Comparison of ENCODE assay signal across 8 cellular contexts in genomic region chr4:87103691-87104187, GRCh38.
DNase-seq lines count a peak whose midpoint lies in the region; TF ChIP-seq lines count a peak whose summit lies in the region.

No MANE protein-coding gene starts in this region.

- H3K27me3 ChIP-seq in esophagus muscularis mucosa: no peaks in the 10 kb centered on the region

- no peak for TF ChIP-seq CTCF in Calu3 (IDR thresholded peaks at IDR 0.05; ENCODE audit: unreplicated experiment)
- TF ChIP-seq CTCF in esophagus muscularis mucosa (IDR thresholded peaks at IDR 0.05): no peak

- no peak for TF ChIP-seq POLR2A in esophagus muscularis mucosa (IDR thresholded peaks at IDR 0.05; ENCODE audit: low read depth)

- 43% methylated on average over 2 of the region's 2 CpGs for WGBS in esophagus muscularis mucosa

- no peaks in the 10 kb centered on the region for H3K9me3 ChIP-seq in SK-N-MC (ENCODE audit: low read depth, low read length)
- no peaks in the 10 kb centered on the region for H3K9me3 ChIP-seq in esophagus muscularis mucosa

- peaks cover 43 to 68% (median 57%) of the 10 kb centered on the region in 4 donors for H3K4me1 ChIP-seq in esophagus muscularis mucosa

- intact Hi-C loops in Calu3 (cut with micrococcal nuclease; ENCODE audit: unreplicated experiment): no loop called here
- intact Hi-C loops in esophagus muscularis mucosa (cut with DNase I): no loop called here

- no peak overlapping the region for H3K9ac ChIP-seq in SK-N-MC (ENCODE audit: insufficient read length)

- no peaks in the 10 kb centered on the region for H3K4me1 Mint-ChIP-seq in Calu3 (ENCODE audit: low read depth, unreplicated experiment)

- H3K27ac ChIP-seq in SK-N-MC (peak overlapping the region; percentile 61), esophagus muscularis mucosa (replicated peaks in 1 of 4) (peak overlapping the region; percentile 58 to 80 (median 68)), caudate nucleus (ENCODE audit: low read depth, low read length) (no peak overlapping the region)

- H3K36me3 ChIP-seq in SK-N-MC (ENCODE audit: insufficient read depth, low read length): no peaks in the 10 kb centered on the region; the same call in none of the 2 replicates
- peaks cover 0 to 42% (median 17%) of the 10 kb centered on the region in 4 donors for H3K36me3 ChIP-seq in esophagus muscularis mucosa

- peaks cover 6% of the 10 kb centered on the region for H3K36me3 Mint-ChIP-seq in Calu3 (ENCODE audit: insufficient read depth, unreplicated experiment)

- H3K4me3 ChIP-seq in SK-N-MC: no peak overlapping the region
- no peak overlapping the region for H3K4me3 ChIP-seq in esophagus muscularis mucosa

- DNase-seq in Calu3 (peak; percentile 13), SK-N-MC (ENCODE audit: low read depth, low spot score) (no peak), esophagus muscularis mucosa (ENCODE audit: extremely low spot score) (no peak), pulmonary artery endothelial cell (ENCODE audit: low read depth, low spot score) (peak; percentile 64), NCI-H187 (lab: John Stamatoyannopoulos, UW) (no peak), NCI-H510A (lab: John Stamatoyannopoulos, UW) (no peak), caudate nucleus (lab: John Stamatoyannopoulos, UW) (no peak), NCI-H1436 (lab: John Stamatoyannopoulos, UW) (no peak)

- BruUV-seq in Calu3 (replicated peaks; lab: Mats Ljungman, UMichigan): no TSS peak

- peak overlapping the region; percentile 56 for H3K27ac Mint-ChIP-seq in Calu3 (ENCODE audit: unreplicated experiment)

- no peak for TF ChIP-seq EP300 in esophagus muscularis mucosa (IDR thresholded peaks at IDR 0.05)

- H3K27me3 Mint-ChIP-seq in Calu3 (ENCODE audit: unreplicated experiment): no peaks in the 10 kb centered on the region

- no peak overlapping the region for H3K4me3 Mint-ChIP-seq in Calu3 (ENCODE audit: low read depth, unreplicated experiment)

- H3K9me3 Mint-ChIP-seq in Calu3 (ENCODE audit: low read depth, unreplicated experiment): no peaks in the 10 kb centered on the region

- CTCF ChIA-PET in Calu3 (lab: Charles Lee): no interaction called here

Comparison
In these comparisons a context has a peak if more than half of its experiments do, and no peak if none do; other contexts are left out.
1. DNase-seq: peak in Calu3 (single experiment) and pulmonary artery endothelial cell (single experiment); none in SK-N-MC (single experiment), esophagus muscularis mucosa (single experiment), NCI-H187 (0 of 2), NCI-H510A (single experiment), caudate nucleus (0 of 61) and NCI-H1436 (single experiment).